Comparison of ENCODE assay signal across 2 cellular contexts in genomic region chr7:130878785-130879184, GRCh38.
TF ChIP-seq lines count a peak whose summit lies in the region.

No MANE protein-coding gene starts in this region.

TF ChIP-seq in A549, 52 proteins besides CTCF, POLR2A, EP300 and RAD21:
- TF ChIP-seq JUN (IDR thresholded peaks at IDR 0.05) (0 out of 5 replicates have a peak, but pooled peaks of 1 of the 2 experiments have one; percentile 17), NR3C1 (IDR thresholded peaks at IDR 0.05) (no peak)

TF ChIP-seq in endothelial cell of umbilical vein, 7 proteins besides CTCF, POLR2A, EP300 and RAD21:
- TF ChIP-seq MAX (IDR thresholded peaks at IDR 0.05; ENCODE audit: insufficient read depth, insufficient read length) (no peak), POLR2AphosphoS5 (IDR thresholded peaks at IDR 0.05; ENCODE audit: insufficient read depth, low read depth, low read length) (no peak), JUN (IDR thresholded peaks at IDR 0.05; ENCODE audit: borderline replicate concordance, insufficient read depth, insufficient read length, low read depth) (no peak), GATA2 (IDR thresholded peaks at IDR 0.05; ENCODE audit: insufficient read depth, insufficient read length, low read depth, low read length) (no peak), EZH2 (IDR thresholded peaks at IDR 0.05; ENCODE audit: borderline replicate concordance, low read depth, low read length, severe bottlenecking) (no peak), FOS (IDR thresholded peaks at IDR 0.05; ENCODE audit: borderline replicate concordance, insufficient read depth, low read length) (no peak), MYC (IDR thresholded peaks at IDR 0.05; ENCODE audit: low read depth, low read length) (no peak)
